ENCODE assay signal across 17 cellular contexts in genomic region chr3:128283429-128283828, GRCh38.
"Had no signal": no experiment of that assay in that cellular context is flagged by ENCODE, and none has a peak within 500 bp of the region (broad histone marks: within the 10 kb centered on the region; RNA-seq: fewer than 3 reads in every experiment).

No MANE protein-coding gene starts in this region.

- H3K4me3 ChIP-seq: adrenal gland, hepatocyte, lower lobe of right lung, prostate gland, upper lobe of right lung had no signal

- H3K27me3 Mint-ChIP-seq: effector memory CD8-positive, alpha-beta T cell; natural killer cell treated with Interleukin-12 subunit alpha and Interleukin-12 subunit beta and Interleukin-15 and Interleukin-18, amount 100 ng/mL, for 72 hours; T-cell had no signal

- ATAC-seq: activated CD8-positive, alpha-beta T cell treated with anti-CD3 and anti-CD28 coated beads, Interleukin-2, amount 10 ng/mL, durations not matched to agents 7 days and 5 days; activated naive CD4-positive, alpha-beta T cell treated with anti-CD3 and anti-CD28 coated beads, Interleukin-2, amount 50 U/mL, for 72 hours; effector memory CD8-positive, alpha-beta T cell; left colon; natural killer cell treated with Interleukin-12 subunit alpha and Interleukin-12 subunit beta and Interleukin-15 and Interleukin-18, amount 100 ng/mL, for 72 hours; stimulated activated naive CD8-positive, alpha-beta T cell treated with anti-CD3 and anti-CD28 coated beads, Interleukin-15, Interleukin-2, amounts not matched to agents 100 U/mL and 50 U/mL, for 24 hours; T-cell had no signal

- H3K9ac ChIP-seq: SK-N-SH had no signal

- H3K4me3 Mint-ChIP-seq: activated CD8-positive, alpha-beta T cell treated with anti-CD3 and anti-CD28 coated beads, Interleukin-2, amount 10 ng/mL, durations not matched to agents 7 days and 5 days; effector memory CD8-positive, alpha-beta T cell; natural killer cell treated with Interleukin-12 subunit alpha and Interleukin-12 subunit beta and Interleukin-15 and Interleukin-18, amount 100 ng/mL, for 72 hours; T-cell had no signal

- H3K36me3 Mint-ChIP-seq: natural killer cell treated with Interleukin-12 subunit alpha and Interleukin-12 subunit beta and Interleukin-15 and Interleukin-18, amount 100 ng/mL, for 72 hours had no signal

- H3K9me3 ChIP-seq: adrenal gland, lower lobe of right lung, prostate gland, SK-N-SH, upper lobe of right lung had no signal

- DNase-seq: activated CD4-positive, alpha-beta T cell treated with anti-CD3 and anti-CD28 coated beads for 48 hours; activated CD4-positive, CD25-positive, alpha-beta regulatory T cell; activated gamma-delta T cell treated with Interleukin-2 at 50 U/mL for 16 hours; effector memory CD8-positive, alpha-beta T cell; lower lobe of right lung; stimulated activated CD4-positive, alpha-beta T cell treated with anti-CD3 and anti-CD28 coated beads, Interleukin-2, amount 100 ng/mL, for 24 hours; stimulated activated naive CD8-positive, alpha-beta T cell treated with anti-CD3 and anti-CD28 coated beads, Interleukin-15, Interleukin-2, amounts not matched to agents 100 U/mL and 50 U/mL, for 24 hours; T-cell had no signal

- H3K9me3 Mint-ChIP-seq: activated naive CD4-positive, alpha-beta T cell treated with anti-CD3 and anti-CD28 coated beads, Interleukin-2, amount 50 U/mL, for 72 hours; effector memory CD8-positive, alpha-beta T cell; natural killer cell treated with Interleukin-12 subunit alpha and Interleukin-12 subunit beta and Interleukin-15 and Interleukin-18, amount 100 ng/mL, for 72 hours; T-cell had no signal

- H3K27me3 ChIP-seq: adrenal gland, hepatocyte, upper lobe of right lung had no signal

- H3K27ac Mint-ChIP-seq: activated CD8-positive, alpha-beta T cell treated with anti-CD3 and anti-CD28 coated beads, Interleukin-2, amount 10 ng/mL, durations not matched to agents 7 days and 5 days; natural killer cell treated with Interleukin-12 subunit alpha and Interleukin-12 subunit beta and Interleukin-15 and Interleukin-18, amount 100 ng/mL, for 72 hours; T-cell had no signal

- H3K27ac ChIP-seq: lower lobe of right lung, upper lobe of right lung had no signal

- H3K36me3 ChIP-seq: adrenal gland, prostate gland, upper lobe of right lung had no signal
